Comparison of ENCODE assay signal across 25 cellular contexts in the genomic region with DNA sequence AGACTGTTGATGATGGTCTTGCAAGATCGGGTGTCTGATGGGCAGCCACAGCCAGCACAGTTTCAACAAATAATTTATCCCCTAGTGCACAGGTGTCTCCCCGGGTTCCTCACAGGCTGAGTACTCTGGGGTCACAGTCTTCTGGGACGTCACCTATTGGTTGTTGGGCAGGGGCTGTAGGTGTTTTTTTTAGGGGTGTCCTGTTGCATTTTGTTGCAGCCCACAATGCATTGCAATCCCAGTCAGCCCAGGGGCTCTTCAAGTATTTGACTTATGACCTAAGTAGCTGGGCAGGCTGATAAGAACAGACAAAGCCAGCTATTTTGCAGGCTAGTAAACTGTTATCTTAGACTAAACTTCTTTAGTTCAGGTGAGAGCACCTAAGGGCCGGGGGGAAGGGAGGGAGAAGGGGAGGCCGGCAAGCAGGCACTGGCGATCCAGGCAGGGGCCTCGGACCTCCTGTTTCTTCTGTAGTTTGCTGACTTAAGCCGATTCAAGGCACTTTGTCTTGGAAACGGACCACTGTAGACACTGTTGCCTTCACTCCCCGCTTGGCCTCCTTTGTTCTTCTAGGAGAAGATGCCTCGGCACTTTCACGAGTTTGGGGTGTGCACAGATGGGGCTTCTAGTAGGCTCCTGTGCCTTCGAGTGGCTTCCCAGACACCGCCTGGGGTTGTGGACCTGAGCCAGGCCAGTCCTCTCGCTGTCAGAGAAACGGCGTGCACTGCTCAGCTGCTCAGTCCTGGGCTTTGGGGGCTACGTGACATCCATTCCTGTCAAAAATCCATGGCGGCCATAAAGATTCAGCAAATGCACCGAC. TPM values are rescaled to one million over a fixed set of nuclear protein-coding genes. Genes with fewer than 3 reads are reported as not detected.
DNase-seq lines count a peak whose midpoint lies in the region; ATAC-seq and TF ChIP-seq lines count a peak whose summit lies in the region.
"Had no signal": no experiment of that assay in that cellular context is flagged by ENCODE, and none has a peak within 500 bp of the region (broad histone marks: within the 10 kb centered on the region; RNA-seq: fewer than 3 reads in every experiment).

No MANE protein-coding gene starts in this region.

- H2AFZ ChIP-seq in mammary epithelial cell (ENCODE audit: low read depth, low read length) = no peak overlapping the region

- H3K9me3 ChIP-seq in SJCRH30 (replicated peaks) (no peaks in the 10 kb centered on the region), left lung (no peaks in the 10 kb centered on the region), psoas muscle (no peaks in the 10 kb centered on the region), mammary epithelial cell (replicated peaks; ENCODE audit: insufficient read depth, low read length) (no peaks in the 10 kb centered on the region)
- H3K9me3 ChIP-seq: BE2C, prostate gland, SJSA1, spleen, vagina had no signal

- 55 to 70% (median 55%) methylated on average over 20 of the region's 20 CpGs for WGBS in psoas muscle, 3 donors
- WGBS in mammary epithelial cell (ENCODE audit: low coverage, missing lambda C conversion rate) = 86% methylated on average over 15 of the region's 20 CpGs

- no peaks in the 10 kb centered on the region for H4K20me1 ChIP-seq in mammary epithelial cell (ENCODE audit: insufficient read depth, low read length)

- no peaks in the 10 kb centered on the region for H3K79me2 ChIP-seq in mammary epithelial cell (ENCODE audit: insufficient read depth, low read length)

- H3K27ac ChIP-seq in SJCRH30 = peak overlapping the region; percentile 20; the same call in 1 of the 2 replicates
- peak overlapping the region in 1 of 2 donors; percentile 26 for H3K27ac ChIP-seq in left lung
- H3K27ac ChIP-seq in psoas muscle = peak overlapping the region; percentile 99
- H3K27ac ChIP-seq in RWPE1 = no peak overlapping the region
- no peak overlapping the region for H3K27ac ChIP-seq in mammary epithelial cell (ENCODE audit: insufficient read depth, low read depth, low read length)
- H3K27ac ChIP-seq: prostate gland, spleen, vagina had no signal

- no peak overlapping the region for H3K9ac ChIP-seq in mammary epithelial cell (ENCODE audit: insufficient read depth, low read length)

- TF ChIP-seq CTCF in left lung (IDR thresholded peaks at IDR 0.05) (no peak), psoas muscle (IDR thresholded peaks at IDR 0.05) (no peak), RWPE1 (conservative IDR thresholded peaks at IDR 0.05; ENCODE audit: low read depth) (no peak), mammary epithelial cell (conservative IDR thresholded peaks at IDR 0.05 in 1 of 2, IDR thresholded peaks at IDR 0.05 in 1 of 2; ENCODE audit: extremely low read depth in 1 of 2, insufficient read depth in 1 of 2, low read depth in 1 of 2, low read length in 2 of 2) (no peak)

- ATAC-seq in left lung (peak; percentile 38), psoas muscle (no peak)
- ATAC-seq: naive thymus-derived CD8-positive, alpha-beta T cell had no signal

- H3K36me3 ChIP-seq in SJCRH30 (no peaks in the 10 kb centered on the region), left lung (no peaks in the 10 kb centered on the region), psoas muscle (ENCODE audit: insufficient read depth in 1 of 2, low read depth in 1 of 2) (peaks cover 0 to 7% of the 10 kb centered on the region in 2 donors), mammary epithelial cell (ENCODE audit: insufficient read depth, low read length) (no peaks in the 10 kb centered on the region)
- H3K36me3 ChIP-seq: BE2C, prostate gland, spleen, vagina had no signal

- no peak overlapping the region for H3K4me2 ChIP-seq in mammary epithelial cell (ENCODE audit: insufficient read depth, low read depth, low read length)

- no peaks in the 10 kb centered on the region for H3K27me3 ChIP-seq in SJCRH30
- peaks cover 0 to 18% of the 10 kb centered on the region in 2 donors for H3K27me3 ChIP-seq in left lung
- H3K27me3 ChIP-seq in psoas muscle (ENCODE audit: insufficient read depth in 3 of 3, low read length in 2 of 3) = no peaks in the 10 kb centered on the region
- H3K27me3 ChIP-seq in mammary epithelial cell (ENCODE audit: insufficient read depth, low read length) = peaks cover 6% of the 10 kb centered on the region
- H3K27me3 ChIP-seq: BE2C, SJSA1, vagina had no signal

- in situ Hi-C loops in mammary epithelial cell (cut with MboI; ENCODE audit: low sequenced_read_pairs in 2 of 2) = loop anchor here (10.0 kb wide), 2 partner anchors 123 to 453 kb away; no protein-coding TSS in a partner anchor

- intact Hi-C loops in left lung (cut with DNase I) (loop anchor here in 1 of 2 donors (10.0 kb wide), 2 partner anchors 123 to 453 kb away; no protein-coding TSS in a partner anchor), psoas muscle (cut with DNase I) (loop anchor here in 1 of 2 donors (10.0 kb wide), 1 partner anchor 363 kb away; no protein-coding TSS in a partner anchor), mammary epithelial cell (cut with micrococcal nuclease) (no loop called here)

- H3K4me3 ChIP-seq in SJCRH30 (peak overlapping the region; percentile 22), left lung (no peak overlapping the region), psoas muscle (no peak overlapping the region), mammary epithelial cell (replicated peaks in 1 of 3; ENCODE audit: insufficient read depth in 1 of 3, low read depth in 2 of 3, low read length in 3 of 3) (no peak overlapping the region)
- H3K4me3 ChIP-seq: prostate gland, SJSA1, spleen, vagina had no signal

- peak; percentile 39 for DNase-seq in activated effector memory CD4-positive, alpha-beta T cell treated with anti-CD3 and anti-CD28 coated beads, Interleukin-2, amount 50 U/mL, for 16 hours
- DNase-seq in activated effector memory CD4-positive, alpha-beta T cell treated with Interleukin-2 at 50 U/mL for 16 hours = no peak
- peak; percentile 58 to 72 for DNase-seq in SJCRH30
- peak in 1 of 2 donors; percentile 67 for DNase-seq in left lung
- DNase-seq in psoas muscle = no peak
- no peak for DNase-seq in DMS153 (lab: John Stamatoyannopoulos, UW)
- no peak for DNase-seq in RWPE1 (ENCODE audit: low spot score)
- DNase-seq in mammary epithelial cell = no peak
- DNase-seq: activated B cell treated with CpG ODN at 0.5 μM for 24 hours; activated CD4-positive, alpha-beta memory T cell treated with anti-CD3 and anti-CD28 coated beads, Interleukin-2, amount 10 ng/mL, durations not matched to agents 7 days and 5 days; activated naive CD4-positive, alpha-beta T cell treated with anti-CD3 and anti-CD28 coated beads for 36 hours; aorta; BE2C; cerebellar nuclear complex; immature natural killer cell; KG1; naive thymus-derived CD8-positive, alpha-beta T cell; NCI-H2029; NCI-H446 treated with DMSO at 0.1 percent for 48 hours; spleen; stimulated activated CD8-positive, alpha-beta memory T cell treated with anti-CD3 and anti-CD28 coated beads, Interleukin-4, amount 100 ng/mL, for 48 hours had no signal

- CTCF ChIA-PET in RWPE1 (lab: Yijun Ruan, JAX) = interaction anchor here (0.5 kb wide), 1 partner anchor 122 kb away, joined by 3 read pairs; no protein-coding TSS in a partner anchor
- CTCF ChIA-PET in mammary epithelial cell (lab: Charles Lee; ENCODE audit: low non-redundant PET) = no interaction called here

- BruUV-seq in mammary epithelial cell (replicated peaks; lab: Mats Ljungman, UMichigan) = no TSS peak

- dilution Hi-C loops in mammary epithelial cell (cut with HindIII; ENCODE audit: low sequenced_read_pairs) = no loop called here

- no peaks in the 10 kb centered on the region; the same call in 1 of the 2 replicates for H3K4me1 ChIP-seq in SJCRH30
- H3K4me1 ChIP-seq in left lung = peaks cover 3 to 12% of the 10 kb centered on the region in 2 donors
- H3K4me1 ChIP-seq in psoas muscle = peaks cover 44% of the 10 kb centered on the region
- peaks cover 12% of the 10 kb centered on the region for H3K4me1 ChIP-seq in mammary epithelial cell (ENCODE audit: insufficient read depth, low read length)
- H3K4me1 ChIP-seq: BE2C, prostate gland had no signal

- POLR2A ChIA-PET in RWPE1 (lab: Yijun Ruan, JAX; ENCODE audit: low non-redundant PET) = no interaction called here

RNA-seq across cellular contexts. Expression of a gene that starts 33.9 kb away (rescaled TPM):
- 0.89 and 1.2 TPM in 2 replicates for total RNA-seq in SJCRH30 (2014; rRNA removed; shearing (Covaris generic))
- total RNA-seq in left lung = 1 to 10 TPM; 6.7 to 7.1 TPM
- 1 to 10 TPM; 1.5 to 4.5 (median 3.7) TPM for total RNA-seq in psoas muscle
- 1 to 10 TPM; 4.3 to 4.7 (median 4.4) TPM for polyA plus RNA-seq in psoas muscle
- 1 to 10 TPM; 1.5 to 3.8 TPM for total RNA-seq in mammary epithelial cell
- polyA plus RNA-seq in mammary epithelial cell = 3.1 TPM
- polyA minus RNA-seq in mammary epithelial cell = not detected
- total RNA-seq: A172; activated B cell treated with CpG ODN at 0.5 μM for 24 hours; naive thymus-derived CD8-positive, alpha-beta T cell had no signal
- polyA plus RNA-seq: naive thymus-derived CD8-positive, alpha-beta T cell had no signal

RNA-seq across cellular contexts. Expression of a gene that starts 55.5 kb away (rescaled TPM):
- 1.9 and 2.2 TPM in 2 replicates for total RNA-seq in SJCRH30 (2014; rRNA removed; shearing (Covaris generic))
- total RNA-seq in left lung (1 to 10 TPM; 2.0 to 2.3 TPM), psoas muscle (100 to 1,000 TPM; 186 to 776 (median 416) TPM), mammary epithelial cell (1 to 10 TPM; 1.2 TPM)
- polyA plus RNA-seq in psoas muscle (100 to 1,000 TPM; 219 to 326 (median 249) TPM), mammary epithelial cell (1.1 TPM)
- 1.2 TPM for polyA minus RNA-seq in mammary epithelial cell

Comparison
In these comparisons a context has a peak if more than half of its experiments do, and no peak if none do; other contexts are left out.
1. DNase-seq: peak in activated effector memory CD4-positive, alpha-beta T cell treated with anti-CD3 and anti-CD28 coated beads, Interleukin-2, amount 50 U/mL, for 16 hours (single experiment) and SJCRH30 (2 of 2); none in activated effector memory CD4-positive, alpha-beta T cell treated with Interleukin-2 at 50 U/mL for 16 hours (single experiment), psoas muscle (0 of 2), DMS153 (single experiment), RWPE1 (single experiment) and mammary epithelial cell (single experiment).
2. H3K27ac ChIP-seq: peak in SJCRH30 (single experiment) and psoas muscle (single experiment); none in RWPE1 (single experiment) and mammary epithelial cell (single experiment).
3. RNA of a gene that starts 55.5 kb away (total RNA-seq): 186 to 776 TPM in psoas muscle; 2.0 to 2.3 TPM in left lung, 1.9 to 2.2 TPM in SJCRH30 and 1.2 TPM in mammary epithelial cell; every median in the first group is over 10 times any median in the second.